ENCODE assay signal across 24 cellular contexts in genomic region chr18:53534695-53535094, GRCh38.
DNase-seq lines count a peak whose midpoint lies in the region; ATAC-seq, FAIRE-seq and TF ChIP-seq lines count a peak whose summit lies in the region.
"Had no signal": no experiment of that assay in that cellular context is flagged by ENCODE, and none has a peak within 500 bp of the region (broad histone marks: within the 10 kb centered on the region; RNA-seq: fewer than 3 reads in every experiment).

No MANE protein-coding gene starts in this region.

- 3% methylated on average over 3 of the region's 3 CpGs for WGBS in HepG2 (ENCODE audit: low lambda C conversion rate)

- in situ Hi-C loops in HepG2 (cut with HindIII; ENCODE audit: extremely low pct_ligation_motif_present, low pct_unique_long_range_greater_than_20kb): no loop called here
- in situ Hi-C loops in KBM-7 (cut with MboI; ENCODE audit: low pct_unique_long_range_greater_than_20kb, low sequenced_read_pairs): no loop called here

- no peak overlapping the region for H2AFZ ChIP-seq in HepG2 (ENCODE audit: low read length)

- H3K4me3 ChIP-seq in HepG2 (replicated peaks in 1 of 3; ENCODE audit: insufficient read depth in 1 of 3, low read depth in 2 of 3, low read length in 3 of 3) (no peak overlapping the region), vagina (no peak overlapping the region)
- H3K4me3 ChIP-seq: coronary artery, lower lobe of right lung, pancreas, stomach, uterus had no signal

- no peaks in the 10 kb centered on the region for H3K4me1 ChIP-seq in HepG2 (ENCODE audit: insufficient read depth, low read length)
- H3K4me1 ChIP-seq in vagina: no peaks in the 10 kb centered on the region
- H3K4me1 ChIP-seq: lower lobe of right lung, pancreas, stomach, uterus had no signal

- no peaks in the 10 kb centered on the region for H3K36me3 ChIP-seq in HepG2 (replicated peaks in 1 of 2; ENCODE audit: control insufficient read depth in 1 of 2, insufficient read depth in 2 of 2, low read length in 2 of 2)
- no peaks in the 10 kb centered on the region for H3K36me3 ChIP-seq in vagina
- H3K36me3 ChIP-seq: lower lobe of right lung, pancreas, stomach, uterus had no signal

- DNase-seq in HT1080 (ENCODE audit: low read depth) (peak; percentile 5), foreskin melanocyte (peak; percentile 33), HepG2 (ENCODE audit: low spot score) (no peak), sciatic nerve (ENCODE audit: low spot score) (peak; percentile 86), vagina (ENCODE audit: extremely low spot score in 2 of 2) (no peak), KBM-7 (no peak)
- DNase-seq: activated CD4-positive, alpha-beta T cell treated with anti-CD3 and anti-CD28 coated beads for 1 hour; CD4-positive, CD25-positive, alpha-beta regulatory T cell; DMS53; Karpas-422; lower lobe of right lung; naive B cell; NCI-H1048; NCI-H524 treated with DMSO at 0.1 percent for 48 hours; pancreas; stimulated activated CD4-positive, alpha-beta T cell treated with anti-CD3 and anti-CD28 coated beads, Interleukin-2, amount 100 ng/mL, for 48 hours; stomach; SW 1271; uterus had no signal

- FAIRE-seq in HepG2 (lab: Jason Lieb, UNC): no peak
- FAIRE-seq: GM12892, pancreas had no signal

- peaks cover 6% of the 10 kb centered on the region for H3K9me3 ChIP-seq in HepG2 (ENCODE audit: low read length)
- no peaks in the 10 kb centered on the region for H3K9me3 ChIP-seq in vagina
- H3K9me3 ChIP-seq: lower lobe of right lung, pancreas, stomach, uterus had no signal

- TF ChIP-seq POLR2A in HepG2 (IDR thresholded peaks at IDR 0.05; ENCODE audit: insufficient read depth in 1 of 2, low read depth in 2 of 2, low read length in 2 of 2) (no peak), vagina (IDR thresholded peaks at IDR 0.05) (no peak), GM18505 (IDR thresholded peaks at IDR 0.05; ENCODE audit: borderline replicate concordance, extremely low read depth, insufficient read depth, insufficient read length) (no peak)

- no peak overlapping the region for H3K27ac ChIP-seq in HepG2 (ENCODE audit: extremely low read length, insufficient read depth, low read length)
- H3K27ac ChIP-seq in vagina: no peak overlapping the region
- H3K27ac ChIP-seq: coronary artery, lower lobe of right lung, pancreas, RWPE1, stomach, uterus had no signal

- intact Hi-C loops in HepG2 (cut with micrococcal nuclease; ENCODE audit: unreplicated experiment) (no loop called here), sciatic nerve (cut with DNase I) (no loop called here), vagina (cut with DNase I) (no loop called here)

- POLR2A ChIA-PET in HepG2 (lab: Yijun Ruan, JAX): no interaction called here

- H3K79me2 ChIP-seq in HepG2 (ENCODE audit: insufficient read depth, low read length): no peaks in the 10 kb centered on the region

- TF ChIP-seq CTCF in HepG2 (CRISPR knock-in tag; IDR thresholded peaks at IDR 0.05) (no peak), vagina (IDR thresholded peaks at IDR 0.05) (no peak)

- BruUV-seq in HepG2 (replicated peaks; lab: Mats Ljungman, UMichigan): no TSS peak

- H3K27me3 ChIP-seq in HepG2 (ENCODE audit: control insufficient read depth in 1 of 2, insufficient read depth in 2 of 2, low read length in 2 of 2): no peaks in the 10 kb centered on the region
- H3K27me3 ChIP-seq in vagina: no peaks in the 10 kb centered on the region
- H3K27me3 ChIP-seq: pancreas, stomach, uterus had no signal

- no peak for TF ChIP-seq RAD21 in HepG2 (CRISPR knock-in tag; IDR thresholded peaks at IDR 0.05)

- TF ChIP-seq EP300 in HepG2 (IDR thresholded peaks at IDR 0.05; ENCODE audit: low read depth in 2 of 2, low read length in 2 of 2) (no peak), HepG2 (CRISPR knock-in tag; IDR thresholded peaks at IDR 0.05; ENCODE audit: borderline replicate concordance) (no peak)

- ATAC-seq in HepG2: no peak
- peak; percentile 96 for ATAC-seq in sciatic nerve
- no peak for ATAC-seq in GM21390 (IDR thresholded peaks at IDR 0.05; ENCODE audit: unreplicated experiment)
- no peak for ATAC-seq in GM18505 (IDR thresholded peaks at IDR 0.05; ENCODE audit: unreplicated experiment)
- ATAC-seq: pancreas had no signal

- no peaks in the 10 kb centered on the region for H4K20me1 ChIP-seq in HepG2 (ENCODE audit: insufficient read depth, low read length)

- no peak overlapping the region for H3K9ac ChIP-seq in HepG2 (ENCODE audit: insufficient read depth, low read depth, low read length)

- H3K4me2 ChIP-seq in HepG2 (ENCODE audit: low read depth, low read length): no peak overlapping the region

- CTCF ChIA-PET in HepG2 (lab: Yijun Ruan, JAX; ENCODE audit: low intra/inter-chr PET ratio, low total read pairs): no interaction called here

TF ChIP-seq in HepG2, 621 proteins besides CTCF, POLR2A, EP300 and RAD21:
- TF ChIP-seq ZBTB46 (CRISPR knock-in tag; IDR thresholded peaks at IDR 0.05; ENCODE audit: borderline replicate concordance) (no peak), CEBPB (IDR thresholded peaks at IDR 0.05; ENCODE audit: borderline replicate concordance, low read depth, low read length) (peak; percentile 44; the same call in 1 of the 2 replicates), SMARCC2 (IDR thresholded peaks at IDR 0.05) (no peak), SOX13 (IDR thresholded peaks at IDR 0.05) (no peak), SOX13 (CRISPR knock-in tag; conservative IDR thresholded peaks at IDR 0.05 in 1 of 2, IDR thresholded peaks at IDR 0.05 in 1 of 2) (0 out of 4 replicates have a peak, but pooled peaks of 1 of the 2 experiments have one; percentile 22), ZNF468 (CRISPR knock-in tag; IDR thresholded peaks at IDR 0.05) (no peak), TARDBP (CRISPR knock-in tag; IDR thresholded peaks at IDR 0.05) (no peak), NR0B2 (CRISPR knock-in tag; IDR thresholded peaks at IDR 0.05) (no peak)

Comparison
In these comparisons a context has a peak if more than half of its experiments do, and no peak if none do; other contexts are left out.
1. DNase-seq: peak in HT1080 (single experiment), foreskin melanocyte (single experiment) and sciatic nerve (single experiment); none in HepG2 (single experiment), vagina (0 of 2) and KBM-7 (single experiment).